ENCODE assay signal across 8 cellular contexts in the genomic region with DNA sequence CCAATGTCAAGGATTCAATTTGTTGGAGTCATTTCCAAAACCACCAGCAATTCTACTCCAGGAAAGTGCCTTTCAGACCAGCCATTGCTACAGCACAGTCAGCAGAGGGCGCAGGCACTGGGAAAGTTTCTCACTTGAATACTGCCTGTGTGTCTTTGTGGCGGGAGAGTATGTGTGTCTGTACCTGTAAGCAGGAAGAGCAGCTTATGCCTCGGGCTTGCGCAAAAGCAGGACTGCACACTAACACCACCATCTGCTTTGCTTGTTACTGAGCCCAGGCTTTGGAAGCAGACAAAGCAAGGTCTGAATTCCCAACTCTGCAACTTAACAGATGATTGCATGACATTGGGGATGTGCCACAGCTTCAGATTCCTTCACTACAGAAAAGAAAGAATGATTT. TPM values are rescaled to one million over a fixed set of nuclear protein-coding genes. Genes with fewer than 3 reads are reported as not detected.
DNase-seq lines count a peak whose midpoint lies in the region; ATAC-seq, FAIRE-seq and TF ChIP-seq lines count a peak whose summit lies in the region.

No MANE protein-coding gene starts in this region.

- CTCF ChIA-PET in Calu3 (lab: Charles Lee), result interaction anchor here (0.5 to 2.9 kb wide), 17 partner anchors 9 to 75 kb away, joined by 3 to 19 read pairs (median 5); a partner anchor contains a TSS

- no peaks in the 10 kb centered on the region for H3K9me3 ChIP-seq in MM.1S (replicated peaks; ENCODE audit: insufficient read depth, low read length)

- intact Hi-C loops in Calu3 (cut with micrococcal nuclease; ENCODE audit: unreplicated experiment), result loop anchor here (1.0 to 2.0 kb wide), 3 partner anchors 20 to 76 kb away; no protein-coding TSS in a partner anchor
- intact Hi-C loops in activated T-helper 2 cell treated with anti-CD3 and anti-CD28 coated beads, Interferon-gamma antibody, Interleukin-2, Interleukin-4, amounts not matched to agents 10 μg/mL and 5 μg/mL and 100 μg/mL, durations not matched to agents 14 hours and 24 hours and 36 hours (cut with micrococcal nuclease), result loop anchor here (1.0 kb wide), 1 partner anchor 76 kb away; no protein-coding TSS in a partner anchor

- H3K9ac ChIP-seq in MM.1S (ENCODE audit: low read length), result peak overlapping the region; percentile 7; the same call in 1 of the 2 replicates

- H3K36me3 ChIP-seq in MM.1S (replicated peaks; ENCODE audit: insufficient read depth, low read length), result no peaks in the 10 kb centered on the region

- no peak overlapping the region for H3K4me3 Mint-ChIP-seq in Calu3 (ENCODE audit: low read depth, unreplicated experiment)
- no peak overlapping the region for H3K4me3 Mint-ChIP-seq in activated T-helper 2 cell treated with anti-CD3 and anti-CD28 coated beads, Interferon-gamma antibody, Interleukin-2, Interleukin-4, amounts not matched to agents 10 μg/mL and 5 μg/mL and 100 μg/mL, durations not matched to agents 14 hours and 24 hours and 36 hours (ENCODE audit: low read depth)
- no peak overlapping the region for H3K4me3 Mint-ChIP-seq in osteocyte (ENCODE audit: unreplicated experiment)

- H3K4me2 ChIP-seq in MM.1S (ENCODE audit: low read depth, low read length), result peak overlapping the region; percentile 50

- no peak overlapping the region for H3K4me3 ChIP-seq in MM.1S (ENCODE audit: low read length)

- H3F3A ChIP-seq in MM.1S (ENCODE audit: insufficient read depth, low read length), result peaks cover 16% of the 10 kb centered on the region

- H3K27me3 Mint-ChIP-seq in Calu3 (ENCODE audit: unreplicated experiment) (no peaks in the 10 kb centered on the region), osteocyte (ENCODE audit: unreplicated experiment) (peaks cover 60% of the 10 kb centered on the region)
- peaks cover 66% of the 10 kb centered on the region for H3K27me3 Mint-ChIP-seq in activated T-helper 2 cell treated with anti-CD3 and anti-CD28 coated beads, Interferon-gamma antibody, Interleukin-2, Interleukin-4, amounts not matched to agents 10 μg/mL and 5 μg/mL and 100 μg/mL, durations not matched to agents 14 hours and 24 hours and 36 hours (ENCODE audit: low read depth)

- no peaks in the 10 kb centered on the region for H4K20me1 ChIP-seq in MM.1S (ENCODE audit: insufficient read depth, low read length)

- H3K27me3 ChIP-seq in MM.1S (replicated peaks; ENCODE audit: insufficient read depth, low read length) (no peaks in the 10 kb centered on the region), foreskin keratinocyte (no peaks in the 10 kb centered on the region)

- no TSS peak for BruUV-seq in Calu3 (replicated peaks; lab: Mats Ljungman, UMichigan)

- H3K36me3 Mint-ChIP-seq in Calu3 (ENCODE audit: insufficient read depth, unreplicated experiment) (peaks cover 6% of the 10 kb centered on the region), osteocyte (ENCODE audit: unreplicated experiment) (no peaks in the 10 kb centered on the region)
- H3K36me3 Mint-ChIP-seq in activated T-helper 2 cell treated with anti-CD3 and anti-CD28 coated beads, Interferon-gamma antibody, Interleukin-2, Interleukin-4, amounts not matched to agents 10 μg/mL and 5 μg/mL and 100 μg/mL, durations not matched to agents 14 hours and 24 hours and 36 hours (ENCODE audit: low read depth), result no peaks in the 10 kb centered on the region

- TF ChIP-seq CTCF in Calu3 (IDR thresholded peaks at IDR 0.05; ENCODE audit: unreplicated experiment), result peak; percentile 88
- TF ChIP-seq CTCF in MM.1S (IDR thresholded peaks at IDR 0.05; ENCODE audit: low read length), result peak; percentile 99
- TF ChIP-seq CTCF in foreskin keratinocyte (conservative IDR thresholded peaks at IDR 0.05), result peak; percentile 98
- TF ChIP-seq CTCF in osteocyte (IDR thresholded peaks at IDR 0.05), result peak; percentile 85

- H3K9me3 Mint-ChIP-seq in Calu3 (ENCODE audit: low read depth, unreplicated experiment) (peaks cover 4% of the 10 kb centered on the region), osteocyte (ENCODE audit: unreplicated experiment) (peaks cover 5% of the 10 kb centered on the region)
- no peaks in the 10 kb centered on the region for H3K9me3 Mint-ChIP-seq in activated T-helper 2 cell treated with anti-CD3 and anti-CD28 coated beads, Interferon-gamma antibody, Interleukin-2, Interleukin-4, amounts not matched to agents 10 μg/mL and 5 μg/mL and 100 μg/mL, durations not matched to agents 14 hours and 24 hours and 36 hours

- peak overlapping the region; percentile 20 for H3K27ac Mint-ChIP-seq in Calu3 (ENCODE audit: unreplicated experiment)
- no peak overlapping the region for H3K27ac Mint-ChIP-seq in activated T-helper 2 cell treated with anti-CD3 and anti-CD28 coated beads, Interferon-gamma antibody, Interleukin-2, Interleukin-4, amounts not matched to agents 10 μg/mL and 5 μg/mL and 100 μg/mL, durations not matched to agents 14 hours and 24 hours and 36 hours
- no peak overlapping the region for H3K27ac Mint-ChIP-seq in osteocyte (ENCODE audit: unreplicated experiment)

- no peak overlapping the region for H3K27ac ChIP-seq in MM.1S (ENCODE audit: low read length)
- no peak overlapping the region for H3K27ac ChIP-seq in foreskin keratinocyte

- peak; percentile 90 for DNase-seq in Calu3
- DNase-seq in MM.1S, result peak; percentile 95
- DNase-seq in RPMI8226, result peak; percentile 94
- peak; percentile 55 for DNase-seq in activated T-helper 2 cell treated with anti-CD3 and anti-CD28 coated beads, Interferon-gamma antibody, Interleukin-2, Interleukin-4, amounts not matched to agents 10 μg/mL and 5 μg/mL and 100 μg/mL, durations not matched to agents 14 hours and 24 hours and 36 hours (ENCODE audit: low spot score)
- peak; percentile 75 to 87 for DNase-seq in foreskin keratinocyte
- DNase-seq in osteocyte (ENCODE audit: extremely low spot score, unreplicated experiment), result peak; percentile 81
- DNase-seq in urothelium cell line (ENCODE audit: low spot score), result peak; percentile 73

- peaks cover 9% of the 10 kb centered on the region; the same call in 1 of the 2 replicates for H3K79me2 ChIP-seq in MM.1S (ENCODE audit: low read length)

- H3K4me1 Mint-ChIP-seq in Calu3 (ENCODE audit: low read depth, unreplicated experiment) (peaks cover 64% of the 10 kb centered on the region), osteocyte (ENCODE audit: unreplicated experiment) (no peaks in the 10 kb centered on the region)
- peaks cover 2% of the 10 kb centered on the region for H3K4me1 Mint-ChIP-seq in activated T-helper 2 cell treated with anti-CD3 and anti-CD28 coated beads, Interferon-gamma antibody, Interleukin-2, Interleukin-4, amounts not matched to agents 10 μg/mL and 5 μg/mL and 100 μg/mL, durations not matched to agents 14 hours and 24 hours and 36 hours (ENCODE audit: low read depth)

- no peak for FAIRE-seq in urothelium cell line (lab: Jason Lieb, UNC)

- no peaks in the 10 kb centered on the region for H3K9me2 ChIP-seq in MM.1S (replicated peaks; ENCODE audit: insufficient read depth, low read length)

- H2AFZ ChIP-seq in MM.1S (ENCODE audit: low read length), result peak overlapping the region; percentile 69

- peak; percentile 73 for ATAC-seq in GM21619 (IDR thresholded peaks at IDR 0.05; ENCODE audit: unreplicated experiment)
- ATAC-seq in foreskin keratinocyte, result peak; percentile 86

- H3K4me1 ChIP-seq in MM.1S (ENCODE audit: low read length), result peaks cover 31% of the 10 kb centered on the region
- H3K4me1 ChIP-seq in foreskin keratinocyte, result no peaks in the 10 kb centered on the region

RNA-seq across cellular contexts. Expression of a gene that starts 7.0 kb away (rescaled TPM):
- total RNA-seq in Calu3 (2022), result 425 and 457 TPM in 2 replicates
- total RNA-seq in activated T-helper 2 cell treated with anti-CD3 and anti-CD28 coated beads, Interferon-gamma antibody, Interleukin-2, Interleukin-4, amounts not matched to agents 10 μg/mL and 5 μg/mL and 100 μg/mL, durations not matched to agents 14 hours and 24 hours and 36 hours, result not detected in 2 replicates
- total RNA-seq in foreskin keratinocyte, result 0.54 and 0.71 TPM in 2 replicates
- polyA plus RNA-seq in foreskin keratinocyte, result 0.35 and 0.66 TPM in 2 replicates
- total RNA-seq in osteocyte, result not detected in 2 replicates

RNA-seq across cellular contexts. Expression of a gene that starts 22.3 kb away (rescaled TPM):
- 75.1 and 88.9 TPM in 2 replicates for total RNA-seq in Calu3 (2022)
- total RNA-seq in activated T-helper 2 cell treated with anti-CD3 and anti-CD28 coated beads, Interferon-gamma antibody, Interleukin-2, Interleukin-4, amounts not matched to agents 10 μg/mL and 5 μg/mL and 100 μg/mL, durations not matched to agents 14 hours and 24 hours and 36 hours, result not detected in 2 replicates
- total RNA-seq in foreskin keratinocyte, result not detected in 2 replicates
- polyA plus RNA-seq in foreskin keratinocyte, result not detected in 2 replicates
- not detected in 2 replicates for total RNA-seq in osteocyte

RNA-seq across cellular contexts. Expression of a gene that starts 27.5 kb away (rescaled TPM):
- total RNA-seq in Calu3 (2022) (1.1 and 1.3 TPM in 2 replicates), foreskin keratinocyte (18.6 and 18.7 TPM in 2 replicates), osteocyte (0.78 TPM in 2 replicates)
- not detected in 2 replicates for total RNA-seq in activated T-helper 2 cell treated with anti-CD3 and anti-CD28 coated beads, Interferon-gamma antibody, Interleukin-2, Interleukin-4, amounts not matched to agents 10 μg/mL and 5 μg/mL and 100 μg/mL, durations not matched to agents 14 hours and 24 hours and 36 hours
- polyA plus RNA-seq in foreskin keratinocyte, result 20.2 and 22.0 TPM in 2 replicates

Comparison
In these comparisons a context has a peak if more than half of its experiments do, and no peak if none do; other contexts are left out.
1. RNA of a gene that starts 7.0 kb away (total RNA-seq): 425 to 457 TPM in Calu3; 0.54 to 0.71 TPM in foreskin keratinocyte, not detected in activated T-helper 2 cell treated with anti-CD3 and anti-CD28 coated beads, Interferon-gamma antibody, Interleukin-2, Interleukin-4, amounts not matched to agents 10 μg/mL and 5 μg/mL and 100 μg/mL, durations not matched to agents 14 hours and 24 hours and 36 hours and not detected in osteocyte; every median in the first group is over 100 times any median in the second.
2. RNA of a gene that starts 22.3 kb away (total RNA-seq): 75.1 to 88.9 TPM in Calu3; not detected in activated T-helper 2 cell treated with anti-CD3 and anti-CD28 coated beads, Interferon-gamma antibody, Interleukin-2, Interleukin-4, amounts not matched to agents 10 μg/mL and 5 μg/mL and 100 μg/mL, durations not matched to agents 14 hours and 24 hours and 36 hours, not detected in foreskin keratinocyte and not detected in osteocyte; every median in the first group is over 10 times any median in the second.
3. Peak in every context shown above with its lines, with median percentiles within 50 percentile points of each other: DNase-seq and CTCF ChIP-seq.